21 cellular contexts compared by ENCODE assay signal in genomic region chr16:19861069-19861468, GRCh38. TPM values are rescaled to one million over a fixed set of nuclear protein-coding genes. Genes with fewer than 3 reads are reported as not detected.
DNase-seq lines count a peak whose midpoint lies in the region; ATAC-seq, FAIRE-seq and TF ChIP-seq lines count a peak whose summit lies in the region.
"Had no signal": no experiment of that assay in that cellular context is flagged by ENCODE, and none has a peak within 500 bp of the region (broad histone marks: within the 10 kb centered on the region; RNA-seq: fewer than 3 reads in every experiment).

No MANE protein-coding gene starts in this region.

- H4K20me1 ChIP-seq in astrocyte (ENCODE audit: insufficient read depth, low read length), result no peaks in the 10 kb centered on the region

- H3K27ac ChIP-seq in astrocyte (ENCODE audit: low read depth, low read length), result peak overlapping the region; percentile 95
- H3K27ac ChIP-seq in iPS-18a (ENCODE audit: low read length), result peak overlapping the region; percentile 85
- peak overlapping the region; percentile 96 for H3K27ac ChIP-seq in neuronal stem cell (replicated peaks; ENCODE audit: low read length)
- H3K27ac ChIP-seq: A549, ascending aorta, HL-60, neutrophil had no signal

- H4K8ac ChIP-seq in neuronal stem cell (ENCODE audit: low read depth, low read length), result no peak overlapping the region

- H3K79me2 ChIP-seq in astrocyte (ENCODE audit: insufficient read depth, low read length), result no peaks in the 10 kb centered on the region

- no peak overlapping the region for H3K4me3 ChIP-seq in astrocyte (ENCODE audit: insufficient read depth, low read depth, low read length)
- peak overlapping the region; percentile 66 for H3K4me3 ChIP-seq in iPS-18a (ENCODE audit: low read length)
- H3K4me3 ChIP-seq in neuronal stem cell (ENCODE audit: low read length in 2 of 2), result peak overlapping the region in 1 of 2 donors; percentile 43
- H3K4me3 ChIP-seq: A549, ascending aorta, MG63 had no signal

- no peak overlapping the region for H2AK5ac ChIP-seq in neuronal stem cell (ENCODE audit: low read depth, low read length)

- peaks cover 41% of the 10 kb centered on the region for H3K4me1 ChIP-seq in ES-I3 (ENCODE audit: insufficient read depth, low read length)
- peaks cover 27% of the 10 kb centered on the region for H3K4me1 ChIP-seq in astrocyte (ENCODE audit: insufficient read depth, low read length)
- peaks cover 54% of the 10 kb centered on the region for H3K4me1 ChIP-seq in iPS-18a (ENCODE audit: control insufficient read depth, low read depth, low read length)
- H3K4me1 ChIP-seq in neuronal stem cell (ENCODE audit: control insufficient read depth in 2 of 2, insufficient read depth in 1 of 2, low read depth in 1 of 2, low read length in 2 of 2), result peaks cover 32 to 33% of the 10 kb centered on the region in 2 donors
- H3K4me1 ChIP-seq: A549, ascending aorta, BE2C had no signal

- H2BK5ac ChIP-seq in neuronal stem cell (ENCODE audit: low read length), result no peak overlapping the region

- no peak overlapping the region for H3K23ac ChIP-seq in neuronal stem cell (ENCODE audit: low read depth, low read length, poor library complexity)

- TF ChIP-seq CTCF in astrocyte (IDR thresholded peaks at IDR 0.05; ENCODE audit: insufficient read depth, low read depth, low read length), result no peak
- no peak for TF ChIP-seq CTCF in progenitor cell of endocrine pancreas (IDR thresholded peaks at IDR 0.05; ENCODE audit: unreplicated experiment)

- no peaks in the 10 kb centered on the region for H3K9me3 Mint-ChIP-seq in astrocyte (ENCODE audit: unreplicated experiment)
- no peaks in the 10 kb centered on the region for H3K9me3 Mint-ChIP-seq in progenitor cell of endocrine pancreas (ENCODE audit: low read depth)

- no peak for FAIRE-seq in astrocyte (lab: Jason Lieb, UNC)
- FAIRE-seq: A549, keratinocyte had no signal

- peak overlapping the region; percentile 40 for H3K9ac ChIP-seq in ES-I3 (ENCODE audit: low read depth, low read length)
- peak overlapping the region; percentile 85 for H3K9ac ChIP-seq in astrocyte (ENCODE audit: low read length)
- H3K9ac ChIP-seq in iPS-18a (ENCODE audit: low read length), result peak overlapping the region; percentile 68
- no peak overlapping the region for H3K9ac ChIP-seq in neuronal stem cell (ENCODE audit: low read depth, low read length, poor library complexity)

- H3K79me1 ChIP-seq in neuronal stem cell (ENCODE audit: low read depth, low read length), result peaks cover 2% of the 10 kb centered on the region

- H2BK15ac ChIP-seq in neuronal stem cell (ENCODE audit: low read length), result no peak overlapping the region

- H3K36me3 ChIP-seq in ES-I3 (ENCODE audit: insufficient read depth, low read length) (no peaks in the 10 kb centered on the region; the same call in 1 of the 2 replicates), astrocyte (ENCODE audit: insufficient read depth, low read length) (no peaks in the 10 kb centered on the region), iPS-18a (ENCODE audit: control insufficient read depth, low read depth, low read length) (peaks cover 44% of the 10 kb centered on the region), neuronal stem cell (replicated peaks in 1 of 2; ENCODE audit: control insufficient read depth in 2 of 2, insufficient read depth in 2 of 2, low read length in 2 of 2) (peaks cover 2 to 71% of the 10 kb centered on the region in 2 donors)
- H3K36me3 ChIP-seq: ascending aorta, BE2C, neutrophil had no signal

- H3K36me3 Mint-ChIP-seq in astrocyte (ENCODE audit: low read depth, unreplicated experiment) (peaks cover 8% of the 10 kb centered on the region), progenitor cell of endocrine pancreas (ENCODE audit: insufficient read depth) (peaks cover 40% of the 10 kb centered on the region)

- H3K27ac Mint-ChIP-seq in astrocyte (ENCODE audit: unreplicated experiment) (peak overlapping the region; percentile 42), progenitor cell of endocrine pancreas (no peak overlapping the region)

- peak overlapping the region; percentile 62 for H2BK120ac ChIP-seq in neuronal stem cell (ENCODE audit: low read depth, low read length)

- H3K4me3 Mint-ChIP-seq in astrocyte (ENCODE audit: unreplicated experiment) (no peak overlapping the region), progenitor cell of endocrine pancreas (ENCODE audit: low read depth) (no peak overlapping the region)

- no peak for DNase-seq in astrocyte (ENCODE audit: low read depth)
- DNase-seq in neuronal stem cell (ENCODE audit: low spot score), result no peak
- DNase-seq in hypothalamus (lab: John Stamatoyannopoulos, UW), result no peak
- DNase-seq in progenitor cell of endocrine pancreas (ENCODE audit: low spot score, unreplicated experiment), result no peak
- DNase-seq in epidermal melanocyte (ENCODE audit: insufficient read length, low spot score), result no peak
- DNase-seq: activated naive CD4-positive, alpha-beta T cell treated with anti-CD3 and anti-CD28 coated beads, Interleukin-2, amount 50 U/mL, for 16 hours; activated T-cell treated with anti-CD3 and anti-CD28 coated beads, Interleukin-2, amount 50 U/mL, for 48 hours; BE2C; heart left ventricle; NCI-H1436 treated with DMSO at 0.1 percent for 48 hours; stimulated activated CD8-positive, alpha-beta memory T cell treated with anti-CD3 and anti-CD28 coated beads, Interleukin-4, amount 100 ng/mL, for 48 hours had no signal

- H2AFZ ChIP-seq in astrocyte (ENCODE audit: low read depth, low read length) (no peak overlapping the region), neuronal stem cell (ENCODE audit: low read length) (peak overlapping the region; percentile 74)

- H3K4me2 ChIP-seq in astrocyte (ENCODE audit: low read length) (peak overlapping the region; percentile 81), neuronal stem cell (ENCODE audit: insufficient read depth, low read length, poor library complexity, severe bottlenecking) (peak overlapping the region; percentile 64)
- H3K4me2 ChIP-seq: A549 had no signal

- WGBS in neuronal stem cell (ENCODE audit: extremely low coverage in 2 of 2, insufficient read length in 2 of 2, insufficient replicate concordance in 1 of 2), 2 donors, result no CpG with 5 or more reads among the region's 2 CpGs

- no peak overlapping the region for H2BK12ac ChIP-seq in neuronal stem cell (ENCODE audit: low read length)

- H3K18ac ChIP-seq in neuronal stem cell (ENCODE audit: low read length), result no peak overlapping the region

- no peak for ATAC-seq in HG02970 (IDR thresholded peaks at IDR 0.05; ENCODE audit: low FRiP score, unreplicated experiment)
- ATAC-seq: A549; activated CD4-positive, CD25-positive, alpha-beta regulatory T cell treated with anti-CD3 and anti-CD28 coated beads, Interleukin-2, amount 50 U/mL, for 24 hours; heart left ventricle had no signal

- peaks cover 21% of the 10 kb centered on the region for H3K4me1 Mint-ChIP-seq in astrocyte (ENCODE audit: low read depth, unreplicated experiment)
- H3K4me1 Mint-ChIP-seq in progenitor cell of endocrine pancreas (ENCODE audit: low read depth), result peaks cover 9% of the 10 kb centered on the region

- H3K27me3 Mint-ChIP-seq in astrocyte (ENCODE audit: low read depth, unreplicated experiment) (no peaks in the 10 kb centered on the region), progenitor cell of endocrine pancreas (no peaks in the 10 kb centered on the region)

- H3K9me3 ChIP-seq in ES-I3 (ENCODE audit: control insufficient read depth, insufficient read depth, low read length), result no peaks in the 10 kb centered on the region
- H3K9me3 ChIP-seq in astrocyte (ENCODE audit: insufficient read depth, low read depth, low read length), result no peaks in the 10 kb centered on the region
- H3K9me3 ChIP-seq in iPS-18a (ENCODE audit: control insufficient read depth, low read depth, low read length), result no peaks in the 10 kb centered on the region
- H3K9me3 ChIP-seq in neuronal stem cell (replicated peaks in 1 of 2; ENCODE audit: control insufficient read depth in 2 of 2, insufficient read depth in 1 of 2, low read depth in 1 of 2, low read length in 2 of 2), result no peaks in the 10 kb centered on the region
- H3K9me3 ChIP-seq: A549, ascending aorta, BE2C, heart left ventricle, MG63, neutrophil had no signal

- H3K14ac ChIP-seq in neuronal stem cell (ENCODE audit: low read length), result no peak overlapping the region

- no peak overlapping the region for H4K91ac ChIP-seq in neuronal stem cell (ENCODE audit: low read depth, low read length, poor library complexity)

- no peaks in the 10 kb centered on the region for H3K27me3 ChIP-seq in astrocyte (ENCODE audit: insufficient read depth, low read length)
- no peaks in the 10 kb centered on the region for H3K27me3 ChIP-seq in iPS-18a (ENCODE audit: control insufficient read depth, insufficient read depth, low read length)
- H3K27me3 ChIP-seq in neuronal stem cell (ENCODE audit: control insufficient read depth in 3 of 3, insufficient read depth in 3 of 3, low read depth in 1 of 3, low read length in 3 of 3), result no peaks in the 10 kb centered on the region
- H3K27me3 ChIP-seq: ascending aorta, BE2C, heart left ventricle, MG63, neutrophil had no signal

- no peak overlapping the region for H3K4ac ChIP-seq in neuronal stem cell (ENCODE audit: low read length)

RNA-seq across cellular contexts. Expression of gene GPRC5B, which starts 23.6 kb away (rescaled TPM):
- 9.3 TPM in 2 replicates for total RNA-seq in astrocyte
- polyA plus RNA-seq in neuronal stem cell (2013, experiment 1 of 2), result 53.1 TPM
- polyA plus RNA-seq in neuronal stem cell (2013, experiment 2 of 2), result 56.8 TPM
- total RNA-seq in progenitor cell of endocrine pancreas, result 40.6 and 44.3 TPM in 2 replicates
